ENCODE assay signal across 9 cellular contexts in genomic region chr9:34332370-34332964, GRCh38. TPM values are rescaled to one million over a fixed set of nuclear protein-coding genes. Genes with fewer than 3 reads are reported as not detected.
DNase-seq lines count a peak whose midpoint lies in the region; ATAC-seq, FAIRE-seq and TF ChIP-seq lines count a peak whose summit lies in the region.
"Had no signal": no experiment of that assay in that cellular context is flagged by ENCODE, and none has a peak within 500 bp of the region (broad histone marks: within the 10 kb centered on the region; RNA-seq: fewer than 3 reads in every experiment).

No MANE protein-coding gene starts in this region.

- H3K4me3 ChIP-seq in BJ (ENCODE audit: low read depth, low read length) (no peak overlapping the region), NT2/D1 (ENCODE audit: insufficient read length, low read depth) (no peak overlapping the region), H1 (ENCODE audit: extremely low read depth in 1 of 4, insufficient read depth in 2 of 4, low read depth in 3 of 4, low read length in 4 of 4) (no peak overlapping the region)

- TF ChIP-seq CTCF in BJ (IDR thresholded peaks at IDR 0.05; ENCODE audit: insufficient read depth, low read depth, low read length) (peak; percentile 52), GM12873 (IDR thresholded peaks at IDR 0.05; ENCODE audit: insufficient read depth, low read depth, low read length, missing control alignments) (peak; percentile 43), H1 (IDR thresholded peaks at IDR 0.05; ENCODE audit: control extremely low read depth in 1 of 3, insufficient read depth in 1 of 3, low read depth in 1 of 3, low read length in 3 of 3) (peak in 2 of 3 experiments; percentile 41 to 43; a peak in 2 of 4 replicates), neural crest cell (conservative IDR thresholded peaks at IDR 0.05) (peak; percentile 72)

- POLR2A ChIA-PET in BJ (lab: Charles Lee), result no interaction called here
- POLR2A ChIA-PET in H1 (lab: Charles Lee; ENCODE audit: partially characterized antibody), result interaction anchor here (0.9 to 1.6 kb wide), 3 partner anchors 45 to 259 kb away, joined by 3 to 5 read pairs (median 4); partner anchors contain the start of gene MYORG

- H2BK12ac ChIP-seq in H1 (ENCODE audit: low read depth, low read length), result no peak overlapping the region

- H3K9ac ChIP-seq in NT2/D1 (ENCODE audit: insufficient read length, low read depth), result no peak overlapping the region
- no peak overlapping the region for H3K9ac ChIP-seq in H1 (replicated peaks in 1 of 4; ENCODE audit: extremely low read depth in 1 of 4, low read depth in 3 of 4, low read length in 3 of 4)

- no peak overlapping the region for H4K91ac ChIP-seq in H1 (replicated peaks; ENCODE audit: insufficient read length, low read length)

- H2BK15ac ChIP-seq in H1 (ENCODE audit: low read length), result no peak overlapping the region

- TF ChIP-seq POLR2A in H1 (IDR thresholded peaks at IDR 0.05; ENCODE audit: control extremely low read depth in 1 of 2, low read depth in 2 of 2, low read length in 2 of 2), result no peak

- no peak overlapping the region for H2AFZ ChIP-seq in H1 (ENCODE audit: low read length)

- no peaks in the 10 kb centered on the region for H3K79me1 ChIP-seq in H1 (ENCODE audit: low read depth, low read length)

- no peak overlapping the region for H2BK120ac ChIP-seq in H1 (replicated peaks; ENCODE audit: low read depth, low read length)

- H3K4me3 Mint-ChIP-seq in neural crest cell, result peak overlapping the region; percentile 82

- no peak overlapping the region for H4K8ac ChIP-seq in H1 (ENCODE audit: extremely low read depth, insufficient read depth, low read length)

- CTCF ChIA-PET in BJ (lab: Yijun Ruan, JAX) (interaction anchor here (0.8 to 4.2 kb wide), 11 partner anchors 16 to 271 kb away, joined by 3 to 59 read pairs (median 5); partner anchors contain the start of gene MYORG), H1 (lab: Charles Lee; ENCODE audit: partially characterized antibody) (interaction anchor here (0.6 to 16.6 kb wide), 14 partner anchors 10 to 1438 kb away, joined by 3 to 350 read pairs (median 5); partner anchors contain the start of genes MYORG and RPP25L)

- H3K27ac Mint-ChIP-seq in neural crest cell (ENCODE audit: unreplicated experiment), result no peak overlapping the region

- no peak overlapping the region for H3K56ac ChIP-seq in H1 (replicated peaks; ENCODE audit: insufficient read length, low read depth, low read length)

- H3K36me3 ChIP-seq in BJ (ENCODE audit: control insufficient read depth, insufficient read depth, low read length) (no peaks in the 10 kb centered on the region; the same call in 1 of the 2 replicates), NT2/D1 (ENCODE audit: insufficient read depth, insufficient read length, low read length) (peaks cover 4% of the 10 kb centered on the region), H1 (ENCODE audit: control insufficient read depth in 2 of 4, insufficient read depth in 4 of 4, low read length in 3 of 4) (no peaks in the 10 kb centered on the region)
- H3K36me3 ChIP-seq: neutrophil had no signal

- TF ChIP-seq EP300 in H1 (IDR thresholded peaks at IDR 0.05; ENCODE audit: borderline replicate concordance in 1 of 2, low read depth in 2 of 2, low read length in 2 of 2), result no peak

- H2AK5ac ChIP-seq in H1 (ENCODE audit: low read depth, low read length), result no peak overlapping the region

- peaks cover 0 to 2% of the 10 kb centered on the region in 2 experiments for H4K20me1 ChIP-seq in H1 (replicated peaks in 1 of 2; ENCODE audit: control insufficient read depth in 1 of 2, insufficient read depth in 2 of 2, low read length in 2 of 2)

- peaks cover 60% of the 10 kb centered on the region for H3K4me1 Mint-ChIP-seq in neural crest cell

- no peak overlapping the region for H3K4ac ChIP-seq in H1 (replicated peaks; ENCODE audit: insufficient read length, low read depth, low read length)

- no peak overlapping the region for H3K27ac ChIP-seq in H1 (ENCODE audit: low read depth, low read length)
- H3K27ac ChIP-seq: neutrophil had no signal

- H2BK20ac ChIP-seq in H1 (ENCODE audit: low read length), result no peak overlapping the region

- no peak for ATAC-seq in GM18907 (IDR thresholded peaks at IDR 0.05; ENCODE audit: unreplicated experiment)
- no peak for ATAC-seq in HG02970 (IDR thresholded peaks at IDR 0.05; ENCODE audit: low FRiP score, unreplicated experiment)

- peaks cover 0 to 6% of the 10 kb centered on the region in 2 experiments; a peak in 2 of 4 replicates for H3K79me2 ChIP-seq in H1 (ENCODE audit: control insufficient read depth in 1 of 2, insufficient read depth in 2 of 2, low read length in 2 of 2)

- no peak overlapping the region for H3K18ac ChIP-seq in H1 (ENCODE audit: extremely low read depth, low read length)

- no peak overlapping the region for H3K23ac ChIP-seq in H1 (ENCODE audit: insufficient read length)

- H3K36me3 Mint-ChIP-seq in neural crest cell (ENCODE audit: low read depth), result peaks cover 2% of the 10 kb centered on the region

- FAIRE-seq in H1 (lab: Jason Lieb, UNC) (no peak), RCC 7860 (lab: Jason Lieb, UNC) (no peak)

- no peak overlapping the region for H2BK5ac ChIP-seq in H1 (ENCODE audit: low read depth, low read length)

- no peaks in the 10 kb centered on the region for H3K27me3 ChIP-seq in BJ (ENCODE audit: control insufficient read depth, insufficient read depth, low read length)
- no peaks in the 10 kb centered on the region for H3K27me3 ChIP-seq in NT2/D1 (ENCODE audit: insufficient read depth, insufficient read length)
- no peaks in the 10 kb centered on the region for H3K27me3 ChIP-seq in H1 (replicated peaks in 1 of 4; ENCODE audit: control insufficient read depth in 3 of 4, extremely low read depth in 1 of 4, insufficient read depth in 3 of 4, low read length in 3 of 4)
- H3K27me3 ChIP-seq: neutrophil had no signal

- H4K5ac ChIP-seq in H1 (ENCODE audit: insufficient read length, low read depth, low read length), result no peak overlapping the region

- peak; percentile 70 to 78 for TF ChIP-seq RAD21 in H1 (IDR thresholded peaks at IDR 0.05 in 1 of 2, conservative IDR thresholded peaks at IDR 0.05 in 1 of 2; ENCODE audit: low read depth in 2 of 2, low read length in 2 of 2)

- H3K23me2 ChIP-seq in H1 (ENCODE audit: low read depth, low read length), result peaks cover 3% of the 10 kb centered on the region

- no peak overlapping the region for H3K14ac ChIP-seq in H1 (ENCODE audit: insufficient read length)

- 70% methylated on average over 4 of the region's 4 CpGs; no CpG with 5 or more reads in 1 of the 2 experiments for WGBS in H1 (ENCODE audit: extremely low coverage in 1 of 2, insufficient coverage in 1 of 2, insufficient read length in 1 of 2, insufficient replicate concordance in 2 of 2, low coverage in 1 of 2, low lambda C conversion rate in 2 of 2, missing lambda C conversion rate in 1 of 2), 2 experiments

- H3K9me3 ChIP-seq in NT2/D1 (ENCODE audit: insufficient read depth, low read length) (no peaks in the 10 kb centered on the region), H1 (ENCODE audit: insufficient read depth in 2 of 2, low read depth in 1 of 2, low read length in 1 of 2) (no peaks in the 10 kb centered on the region)
- H3K9me3 ChIP-seq: neutrophil had no signal

- no peaks in the 10 kb centered on the region for H3K27me3 Mint-ChIP-seq in neural crest cell (ENCODE audit: low read depth)

- H3K9me3 Mint-ChIP-seq in neural crest cell, result no peaks in the 10 kb centered on the region

- peaks cover 4% of the 10 kb centered on the region for H3K4me1 ChIP-seq in NT2/D1 (ENCODE audit: insufficient read depth, insufficient read length)
- H3K4me1 ChIP-seq in H1 (replicated peaks in 1 of 4; ENCODE audit: control insufficient read depth in 3 of 4, insufficient read depth in 4 of 4, low read length in 3 of 4), result peaks cover 2 to 10% (median 9%) of the 10 kb centered on the region in 4 experiments; a peak in 5 of 7 replicates

- no peak overlapping the region for H3K4me2 ChIP-seq in H1 (ENCODE audit: insufficient read depth in 1 of 2, low read depth in 2 of 2, low read length in 2 of 2)

- no peak for DNase-seq in BJ (ENCODE audit: low read depth)
- DNase-seq in NT2/D1 (ENCODE audit: low read depth, low spot score), result peak; percentile 30
- DNase-seq in H1 (ENCODE audit: low read depth in 1 of 2, low spot score in 2 of 2), result no peak
- no peak for DNase-seq in neural crest cell (ENCODE audit: low read depth, low spot score)
- DNase-seq in RCC 7860 (ENCODE audit: low spot score), result no peak

RNA-seq across cellular contexts. Expression of gene NUDT2, which starts 3.1 kb away (rescaled TPM):
- 37.8 and 39.5 TPM in 2 replicates for polyA plus RNA-seq in BJ (2011; rRNA removed)
- 4.5 and 9.0 TPM in 2 replicates for polyA minus RNA-seq in BJ (2011; rRNA and poly(A)+ RNA removed)
- total RNA-seq in H1 (2021; fragmentation: NEBNext Ultra II Directional; extraction: Animal tissue kit (Norgen Biotek cat#: 25700)), result 16.7 and 18.1 TPM in 2 replicates
- polyA plus RNA-seq in H1 (2011; rRNA removed), result 16.2 and 23.7 TPM in 2 replicates
- polyA plus RNA-seq in H1 (2011; cell fraction: cytosol; rRNA removed), result 28.9 TPM
- 11.2 TPM for polyA plus RNA-seq in H1 (2011; cell fraction: nucleus; rRNA removed)
- 20.2 to 25.1 TPM (median 22.6 TPM) in 4 replicates for polyA plus RNA-seq in H1 (2012, experiment 1 of 2)
- polyA plus RNA-seq in H1 (2012, experiment 2 of 2), result 13.5 TPM
- polyA plus RNA-seq in H1 (2013, experiment 1 of 2), result 11.1 TPM
- polyA plus RNA-seq in H1 (2013, experiment 2 of 2), result 11.6 TPM
- 9.5 and 13.0 TPM in 2 replicates for polyA minus RNA-seq in H1 (2011; rRNA and poly(A)+ RNA removed)
- polyA minus RNA-seq in H1 (2011; cell fraction: cytosol; rRNA and poly(A)+ RNA removed), result 4.2 TPM
- polyA minus RNA-seq in H1 (2011; cell fraction: nucleus; rRNA and poly(A)+ RNA removed), result 4.0 TPM
- total RNA-seq in neural crest cell, result 17.8 and 19.8 TPM in 2 replicates

RNA-seq across cellular contexts. Expression of gene KIF24, which starts 3.4 kb away (rescaled TPM):
- polyA plus RNA-seq in BJ (2011; rRNA removed) (1.6 and 1.9 TPM in 2 replicates), H1 (2011; rRNA removed) (2.3 and 2.7 TPM in 2 replicates)
- polyA minus RNA-seq in BJ (2011; rRNA and poly(A)+ RNA removed), result 3.1 and 3.8 TPM in 2 replicates
- 3.9 and 4.5 TPM in 2 replicates for total RNA-seq in H1 (2021; fragmentation: NEBNext Ultra II Directional; extraction: Animal tissue kit (Norgen Biotek cat#: 25700))
- polyA plus RNA-seq in H1 (2011; cell fraction: cytosol; rRNA removed), result 2.6 TPM
- 5.1 TPM for polyA plus RNA-seq in H1 (2011; cell fraction: nucleus; rRNA removed)
- polyA plus RNA-seq in H1 (2012, experiment 1 of 2), result 2.6 to 3.1 TPM (median 2.8 TPM) in 4 replicates
- polyA plus RNA-seq in H1 (2012, experiment 2 of 2), result 0.56 TPM
- 1.8 TPM for polyA plus RNA-seq in H1 (2013, experiment 1 of 2)
- 1.7 TPM for polyA plus RNA-seq in H1 (2013, experiment 2 of 2)
- polyA minus RNA-seq in H1 (2011; rRNA and poly(A)+ RNA removed), result 8.9 and 10.7 TPM in 2 replicates
- polyA minus RNA-seq in H1 (2011; cell fraction: cytosol; rRNA and poly(A)+ RNA removed), result 4.2 TPM
- polyA minus RNA-seq in H1 (2011; cell fraction: nucleus; rRNA and poly(A)+ RNA removed), result 7.3 TPM
- total RNA-seq in neural crest cell, result 12.3 and 13.8 TPM in 2 replicates

RNA-seq across cellular contexts. Expression of gene MYORG, which starts 44.2 kb away (rescaled TPM):
- polyA plus RNA-seq in BJ (2011; rRNA removed) (0.21 and 0.22 TPM in 2 replicates), H1 (2011; rRNA removed) (1.2 and 1.4 TPM in 2 replicates)
- polyA minus RNA-seq in BJ (2011; rRNA and poly(A)+ RNA removed), result 0.14 and 0.41 TPM in 2 replicates
- total RNA-seq in H1 (2021; fragmentation: NEBNext Ultra II Directional; extraction: Animal tissue kit (Norgen Biotek cat#: 25700)), result 5.0 and 5.9 TPM in 2 replicates
- 1.2 TPM for polyA plus RNA-seq in H1 (2011; cell fraction: cytosol; rRNA removed)
- polyA plus RNA-seq in H1 (2011; cell fraction: nucleus; rRNA removed), result 1.3 TPM
- polyA plus RNA-seq in H1 (2012, experiment 1 of 2), result 3.0 to 3.5 TPM (median 3.2 TPM) in 4 replicates
- 2.7 TPM for polyA plus RNA-seq in H1 (2012, experiment 2 of 2)
- polyA plus RNA-seq in H1 (2013, experiment 1 of 2), result 6.7 TPM
- polyA plus RNA-seq in H1 (2013, experiment 2 of 2), result 7.2 TPM
- 1.2 and 1.8 TPM in 2 replicates for polyA minus RNA-seq in H1 (2011; rRNA and poly(A)+ RNA removed)
- polyA minus RNA-seq in H1 (2011; cell fraction: cytosol; rRNA and poly(A)+ RNA removed), result 2.1 TPM
- 1.2 TPM for polyA minus RNA-seq in H1 (2011; cell fraction: nucleus; rRNA and poly(A)+ RNA removed)
- 1.7 and 2.0 TPM in 2 replicates for total RNA-seq in neural crest cell
